8 cellular contexts compared by ENCODE assay signal in the genomic region with DNA sequence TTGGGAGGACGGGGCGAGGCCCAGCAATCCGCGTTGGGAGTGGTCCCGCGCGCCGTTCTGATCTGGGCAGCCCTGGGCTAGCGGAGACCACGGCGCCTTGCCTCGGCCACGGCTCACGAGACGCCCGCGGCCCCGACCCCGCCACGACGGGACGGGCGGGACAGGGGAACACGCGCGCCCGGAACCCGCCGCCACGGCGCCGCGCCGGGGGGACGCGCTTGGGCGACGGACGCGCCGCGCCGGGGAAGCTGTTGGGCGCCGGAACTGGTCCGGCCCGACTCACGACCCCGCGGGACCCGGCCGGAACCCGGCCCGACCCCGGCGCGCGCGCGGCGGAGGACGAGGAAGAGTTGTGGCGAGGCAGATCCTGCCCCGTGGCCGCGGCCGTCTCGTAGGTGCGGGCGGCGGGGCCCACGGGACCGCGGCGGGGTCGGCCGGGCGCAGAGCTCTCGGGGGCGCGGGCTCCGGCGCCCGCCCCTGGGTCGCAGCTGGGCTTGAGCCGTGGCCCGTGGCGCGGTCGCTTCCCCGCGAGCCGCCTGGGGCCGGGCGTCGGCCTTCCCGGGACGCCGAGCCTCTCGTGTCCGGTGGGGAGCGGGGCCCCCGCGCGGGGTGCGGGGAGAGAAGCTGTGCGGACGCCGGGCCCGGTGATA. TPM values are rescaled to one million over a fixed set of nuclear protein-coding genes. Genes with fewer than 3 reads are reported as not detected.
A peak's percentile ranks its signal among the peaks of the same experiment; 100 is the strongest.
DNase-seq lines count a peak whose midpoint lies in the region; ATAC-seq and TF ChIP-seq lines count a peak whose summit lies in the region.

A gene (plus strand): TSS at position 251 of the 650 bp plus-strand sequence. CDS start 6,830 bp downstream, outside the sequence.

- TF ChIP-seq CTCF in right atrium auricular region (IDR thresholded peaks at IDR 0.05) (no peak), uterus (IDR thresholded peaks at IDR 0.05) (peak in 1 of 4 experiments; percentile 29)

- TF ChIP-seq POLR2A in uterus (IDR thresholded peaks at IDR 0.05) = peak; percentile 13 to 39

- ATAC-seq in HG03521 (IDR thresholded peaks at IDR 0.05; ENCODE audit: unreplicated experiment) = peak; percentile 69

- no peaks in the 10 kb centered on the region for H3K9me3 ChIP-seq in right atrium auricular region
- H3K9me3 ChIP-seq in uterus = no peaks in the 10 kb centered on the region

- H3K4me3 ChIP-seq in right atrium auricular region (peak within 1 kb of the TSS; percentile 76 to 96), rectal smooth muscle tissue (ENCODE audit: low read length) (peak within 1 kb of the TSS; percentile 73), uterus (peak within 1 kb of the TSS; percentile 40 to 78)

- H3K4me1 ChIP-seq in right atrium auricular region (peaks cover 0 to 35% of the 10 kb centered on the region in 2 donors), rectal smooth muscle tissue (ENCODE audit: control insufficient read depth, insufficient read depth, low read length) (peaks cover 7% of the 10 kb centered on the region), uterus (no peaks in the 10 kb centered on the region)

- H3K9ac ChIP-seq in rectal smooth muscle tissue (ENCODE audit: low read length) = peak within 1 kb of the TSS; percentile 16

- peak; percentile 39 to 57 (median 43) for DNase-seq in NCI-H1417 (lab: John Stamatoyannopoulos, UW)
- no peak for DNase-seq in NCI-H1417 treated with DMSO at 0.1 percent for 48 hours (lab: John Stamatoyannopoulos, UW)
- peak; percentile 37 to 82 (median 54) for DNase-seq in T-helper 2 cell
- DNase-seq in anterior cingulate cortex (lab: John Stamatoyannopoulos, UW) = peak in 49 of 58 donors; percentile 2 to 62 (median 35)
- DNase-seq in right atrium auricular region (ENCODE audit: low spot score) = peak; percentile 61
- DNase-seq in uterus = peak; percentile 24 to 57

- H3K27me3 ChIP-seq in right atrium auricular region (no peaks in the 10 kb centered on the region), rectal smooth muscle tissue (ENCODE audit: control insufficient read depth, insufficient read depth, low read length) (peaks cover 3% of the 10 kb centered on the region), uterus (no peaks in the 10 kb centered on the region)

- H3K36me3 ChIP-seq in right atrium auricular region (no peaks in the 10 kb centered on the region), rectal smooth muscle tissue (ENCODE audit: control insufficient read depth, insufficient read depth, low read length) (no peaks in the 10 kb centered on the region), uterus (no peaks in the 10 kb centered on the region)

- peak within 1 kb of the TSS; percentile 29 to 55 for H3K27ac ChIP-seq in right atrium auricular region
- H3K27ac ChIP-seq in rectal smooth muscle tissue (ENCODE audit: low read depth, low read length) = no peak within 1 kb of the TSS
- peak within 1 kb of the TSS; percentile 49 to 67 for H3K27ac ChIP-seq in uterus

- intact Hi-C loops in uterus (cut with DNase I; ENCODE audit: low total_unique reads) = no loop called here

RNA-seq across cellular contexts. Expression of the gene that starts here (rescaled TPM):
- 10 to 100 TPM; 13.4 to 15.9 TPM for total RNA-seq in right atrium auricular region
- 10 to 100 TPM in 3 of 4 donors, 1 to 10 TPM in 1; 7.4 to 39.0 (median 18.2) TPM for total RNA-seq in uterus
